Comparison of ENCODE assay signal across 8 cellular contexts in the genomic region with DNA sequence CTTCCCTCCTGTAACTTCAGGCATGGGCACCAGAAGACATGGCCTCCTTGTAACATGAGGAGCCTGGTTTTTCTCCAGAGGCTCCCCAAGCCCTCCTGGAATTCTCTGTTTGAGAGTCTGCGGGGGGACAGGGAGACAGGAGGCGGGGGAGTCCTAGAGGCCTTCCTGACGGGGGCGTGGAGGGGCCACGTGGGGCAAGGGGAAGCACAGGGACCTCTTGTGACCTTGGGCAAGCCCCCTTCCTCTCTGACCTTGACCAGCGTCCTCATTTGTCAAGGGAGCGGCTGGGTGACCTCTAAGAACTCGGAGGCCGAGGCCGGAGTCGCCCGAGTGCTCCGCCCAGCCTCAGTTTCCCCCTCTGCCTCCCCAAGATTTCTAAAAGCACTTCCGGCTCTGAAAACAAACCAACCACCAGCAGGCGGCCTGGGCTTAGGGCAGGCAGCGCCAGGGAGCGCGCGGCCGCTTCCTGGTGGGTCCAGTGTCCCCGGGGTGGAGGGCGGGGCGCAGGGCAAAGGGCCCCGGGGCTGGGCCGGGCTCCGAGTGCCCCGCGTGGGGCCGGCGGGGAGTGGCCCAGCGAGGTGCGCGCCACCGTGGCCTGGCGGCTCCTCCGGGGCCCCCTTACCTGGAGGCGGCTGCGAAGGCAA.
DNase-seq lines count a peak whose midpoint lies in the region; ATAC-seq lines count a peak whose summit lies in the region.

No MANE protein-coding gene starts in this region.

- H3K4me3 Mint-ChIP-seq in activated naive CD8-positive, alpha-beta T cell treated with anti-CD3 and anti-CD28 coated beads, Interleukin-2, amount 50 U/mL, for 24 hours, result peak overlapping the region; percentile 80

- peak overlapping the region; percentile 92 for H3K27ac Mint-ChIP-seq in activated naive CD8-positive, alpha-beta T cell treated with anti-CD3 and anti-CD28 coated beads, Interleukin-2, amount 50 U/mL, for 24 hours

- DNase-seq in NCI-H2171 treated with DMSO at 0.1 percent for 48 hours (lab: John Stamatoyannopoulos, UW) (peak; percentile 9), NCI-H2171 (lab: John Stamatoyannopoulos, UW) (no peak), SW480 (ENCODE audit: low spot score) (peak; percentile 62), NCI-H1048 (lab: John Stamatoyannopoulos, UW) (no peak)
- DNase-seq in activated naive CD8-positive, alpha-beta T cell treated with anti-CD3 and anti-CD28 coated beads, Interleukin-2, amount 50 U/mL, for 24 hours, result peak; percentile 59
- peak; percentile 31 to 48 for DNase-seq in stimulated activated CD4-positive, alpha-beta T cell treated with anti-CD3 and anti-CD28 coated beads, Interleukin-12 subunit alpha, Interleukin-12 subunit beta, amount 100 ng/mL, for 24 hours (ENCODE audit: low read depth in 2 of 2)

- H3K4me1 Mint-ChIP-seq in activated naive CD8-positive, alpha-beta T cell treated with anti-CD3 and anti-CD28 coated beads, Interleukin-2, amount 50 U/mL, for 24 hours, result peaks cover 31% of the 10 kb centered on the region

- H3K4me3 ChIP-seq in iPS-11a (ENCODE audit: low read depth, low read length), result peak overlapping the region; percentile 14

- peaks cover 4% of the 10 kb centered on the region for H3K36me3 Mint-ChIP-seq in activated naive CD8-positive, alpha-beta T cell treated with anti-CD3 and anti-CD28 coated beads, Interleukin-2, amount 50 U/mL, for 24 hours (ENCODE audit: low read depth)

- H3K9me3 Mint-ChIP-seq in activated naive CD8-positive, alpha-beta T cell treated with anti-CD3 and anti-CD28 coated beads, Interleukin-2, amount 50 U/mL, for 24 hours, result no peaks in the 10 kb centered on the region

- no peaks in the 10 kb centered on the region for H3K27me3 Mint-ChIP-seq in activated naive CD8-positive, alpha-beta T cell treated with anti-CD3 and anti-CD28 coated beads, Interleukin-2, amount 50 U/mL, for 24 hours

- ATAC-seq in HG03175 (IDR thresholded peaks at IDR 0.05; ENCODE audit: unreplicated experiment), result peak; percentile 72
- peak; percentile 80 for ATAC-seq in activated naive CD8-positive, alpha-beta T cell treated with anti-CD3 and anti-CD28 coated beads, Interleukin-2, amount 50 U/mL, for 24 hours

Comparison
In these comparisons a context has a peak if more than half of its experiments do, and no peak if none do; other contexts are left out.
1. DNase-seq: peak in NCI-H2171 treated with DMSO at 0.1 percent for 48 hours (single experiment), SW480 (single experiment), activated naive CD8-positive, alpha-beta T cell treated with anti-CD3 and anti-CD28 coated beads, Interleukin-2, amount 50 U/mL, for 24 hours (single experiment) and stimulated activated CD4-positive, alpha-beta T cell treated with anti-CD3 and anti-CD28 coated beads, Interleukin-12 subunit alpha, Interleukin-12 subunit beta, amount 100 ng/mL, for 24 hours (2 of 2); none in NCI-H2171 (single experiment) and NCI-H1048 (single experiment).